ENCODE assay signal across 22 cellular contexts in genomic region chrX:108541286-108541685, GRCh38.
A peak's percentile ranks its signal among the peaks of the same experiment; 100 is the strongest.
DNase-seq lines count a peak whose midpoint lies in the region; ATAC-seq and TF ChIP-seq lines count a peak whose summit lies in the region.
"Had no signal": no experiment of that assay in that cellular context is flagged by ENCODE, and none has a peak within 500 bp of the region (broad histone marks: within the 10 kb centered on the region; RNA-seq: fewer than 3 reads in every experiment).

No MANE protein-coding gene starts in this region.

- no peak for TF ChIP-seq CTCF in mammary epithelial cell (conservative IDR thresholded peaks at IDR 0.05 in 1 of 2, IDR thresholded peaks at IDR 0.05 in 1 of 2; ENCODE audit: extremely low read depth in 1 of 2, insufficient read depth in 1 of 2, low read depth in 1 of 2, low read length in 2 of 2)
- no peak for TF ChIP-seq CTCF in MCF 10A (IDR thresholded peaks at IDR 0.05; ENCODE audit: unreplicated experiment)
- no peak for TF ChIP-seq CTCF in WTC11 (IDR thresholded peaks at IDR 0.05)
- no peak for TF ChIP-seq CTCF in Peyer's patch (IDR thresholded peaks at IDR 0.05)
- no peak for TF ChIP-seq CTCF in natural killer cell (IDR thresholded peaks at IDR 0.05)

- POLR2A ChIA-PET in MCF 10A (lab: Yijun Ruan, JAX) (no interaction called here), WTC11 (lab: Charles Lee) (no interaction called here)

- H3K27ac ChIP-seq in mammary epithelial cell (ENCODE audit: insufficient read depth, low read depth, low read length), result no peak overlapping the region
- no peak overlapping the region for H3K27ac ChIP-seq in iPS-18a (ENCODE audit: low read length)
- H3K27ac ChIP-seq in Peyer's patch, result no peak overlapping the region
- H3K27ac ChIP-seq: 22Rv1, C4-2B had no signal

- H3K27me3 ChIP-seq in mammary epithelial cell (ENCODE audit: insufficient read depth, low read length), result no peaks in the 10 kb centered on the region
- no peaks in the 10 kb centered on the region for H3K27me3 ChIP-seq in iPS-18a (ENCODE audit: control insufficient read depth, insufficient read depth, low read length)
- no peaks in the 10 kb centered on the region for H3K27me3 ChIP-seq in Peyer's patch

- intact Hi-C loops in mammary epithelial cell (cut with micrococcal nuclease) (no loop called here), MCF 10A (cut with micrococcal nuclease) (no loop called here), natural killer cell (cut with micrococcal nuclease) (no loop called here)

- peaks cover 23% of the 10 kb centered on the region for H3K36me3 Mint-ChIP-seq in MCF 10A (ENCODE audit: insufficient read depth, unreplicated experiment)
- H3K36me3 Mint-ChIP-seq in WTC11, result peaks cover 37% of the 10 kb centered on the region
- no peaks in the 10 kb centered on the region for H3K36me3 Mint-ChIP-seq in natural killer cell
- H3K36me3 Mint-ChIP-seq: CD8-positive, alpha-beta T cell had no signal

- dilution Hi-C loops in mammary epithelial cell (cut with HindIII; ENCODE audit: low sequenced_read_pairs), result no loop called here

- BruUV-seq in mammary epithelial cell (replicated peaks; lab: Mats Ljungman, UMichigan) (TSS peak; percentile 7), MCF 10A (replicated peaks; lab: Mats Ljungman, UMichigan) (no TSS peak)

- DNase-seq in mammary epithelial cell, result no peak
- no peak for DNase-seq in MCF 10A (ENCODE audit: unreplicated experiment)
- no peak for DNase-seq in WTC11 (ENCODE audit: low spot score)
- DNase-seq in NCI-H748 (lab: John Stamatoyannopoulos, UW; ENCODE audit: unreplicated experiment), result no peak
- DNase-seq in Peyer's patch, result no peak
- no peak for DNase-seq in natural killer cell
- DNase-seq: Caco-2; CD8-positive, alpha-beta T cell; DMS79 treated with DMSO at 0.1 percent for 48 hours; HCEC 1CT; IMR-90; KG1; MM.1S; NCI-H2029; NCI-H526 treated with DMSO at 0.1 percent for 48 hours; SHP77 treated with DMSO at 0.1 percent for 48 hours had no signal

- TF ChIP-seq POLR2A in Peyer's patch (IDR thresholded peaks at IDR 0.05), result no peak

- H3K27me3 Mint-ChIP-seq in MCF 10A (ENCODE audit: insufficient read depth, unreplicated experiment) (peaks cover 43% of the 10 kb centered on the region), WTC11 (ENCODE audit: low read depth) (no peaks in the 10 kb centered on the region), natural killer cell (ENCODE audit: low read depth in 2 of 2) (no peaks in the 10 kb centered on the region)
- H3K27me3 Mint-ChIP-seq: B cell had no signal

- no peaks in the 10 kb centered on the region for H3K4me1 Mint-ChIP-seq in MCF 10A (ENCODE audit: insufficient read depth, unreplicated experiment)
- H3K4me1 Mint-ChIP-seq in WTC11, result peaks cover 27% of the 10 kb centered on the region
- no peaks in the 10 kb centered on the region for H3K4me1 Mint-ChIP-seq in natural killer cell
- H3K4me1 Mint-ChIP-seq: B cell had no signal

- CTCF ChIA-PET in mammary epithelial cell (lab: Charles Lee; ENCODE audit: low non-redundant PET) (no interaction called here), MCF 10A (lab: Yijun Ruan, JAX) (interaction anchor here (1.3 kb wide), 1 partner anchor 317 kb away, joined by 5 read pairs; no protein-coding TSS in a partner anchor), WTC11 (lab: Charles Lee) (no interaction called here)

- H3K36me3 ChIP-seq in mammary epithelial cell (ENCODE audit: insufficient read depth, low read length) (peaks cover 5% of the 10 kb centered on the region), iPS-18a (ENCODE audit: control insufficient read depth, low read depth, low read length) (no peaks in the 10 kb centered on the region), Peyer's patch (no peaks in the 10 kb centered on the region)

- H3K79me2 ChIP-seq in mammary epithelial cell (ENCODE audit: insufficient read depth, low read length), result no peaks in the 10 kb centered on the region

- no peak overlapping the region for H3K4me2 ChIP-seq in mammary epithelial cell (ENCODE audit: insufficient read depth, low read depth, low read length)

- no peaks in the 10 kb centered on the region for H4K20me1 ChIP-seq in mammary epithelial cell (ENCODE audit: insufficient read depth, low read length)

- no peak overlapping the region for H3K4me3 ChIP-seq in mammary epithelial cell (replicated peaks in 1 of 3; ENCODE audit: insufficient read depth in 1 of 3, low read depth in 2 of 3, low read length in 3 of 3)
- peak overlapping the region; percentile 4 for H3K4me3 ChIP-seq in iPS-18a (ENCODE audit: low read length)
- no peak overlapping the region for H3K4me3 ChIP-seq in Peyer's patch

- H3K9me3 ChIP-seq in mammary epithelial cell (replicated peaks; ENCODE audit: insufficient read depth, low read length), result no peaks in the 10 kb centered on the region
- H3K9me3 ChIP-seq in iPS-18a (ENCODE audit: control insufficient read depth, low read depth, low read length), result no peaks in the 10 kb centered on the region
- no peaks in the 10 kb centered on the region for H3K9me3 ChIP-seq in Peyer's patch
- H3K9me3 ChIP-seq: Caco-2 had no signal

- H3K9me3 Mint-ChIP-seq in MCF 10A (ENCODE audit: unreplicated experiment) (no peaks in the 10 kb centered on the region), WTC11 (peaks cover 13% of the 10 kb centered on the region), natural killer cell (no peaks in the 10 kb centered on the region)
- H3K9me3 Mint-ChIP-seq: CD8-positive, alpha-beta T cell had no signal

- in situ Hi-C loops in mammary epithelial cell (cut with MboI; ENCODE audit: low sequenced_read_pairs in 2 of 2), result no loop called here

- H3K27ac Mint-ChIP-seq in MCF 10A (ENCODE audit: low read depth, unreplicated experiment) (no peak overlapping the region), WTC11 (peak overlapping the region; percentile 35), natural killer cell (no peak overlapping the region)
- H3K27ac Mint-ChIP-seq: B cell; CD8-positive, alpha-beta T cell had no signal

- no peak overlapping the region for H2AFZ ChIP-seq in mammary epithelial cell (ENCODE audit: low read depth, low read length)

- no peak overlapping the region for H3K9ac ChIP-seq in mammary epithelial cell (ENCODE audit: insufficient read depth, low read length)
- H3K9ac ChIP-seq in iPS-18a (ENCODE audit: low read length), result no peak overlapping the region

- ATAC-seq in WTC11 (peak; percentile 92), HG03378 (IDR thresholded peaks at IDR 0.05; ENCODE audit: unreplicated experiment) (no peak), natural killer cell (no peak)
- ATAC-seq: CD8-positive, alpha-beta T cell; Panc1 had no signal

- H3K4me3 Mint-ChIP-seq in MCF 10A (ENCODE audit: unreplicated experiment) (no peak overlapping the region), WTC11 (no peak overlapping the region; the same call in 1 of the 2 replicates), natural killer cell (no peak overlapping the region)
- H3K4me3 Mint-ChIP-seq: B cell; CD8-positive, alpha-beta T cell had no signal

- no peaks in the 10 kb centered on the region for H3K4me1 ChIP-seq in mammary epithelial cell (ENCODE audit: insufficient read depth, low read length)
- H3K4me1 ChIP-seq in iPS-18a (ENCODE audit: control insufficient read depth, low read depth, low read length), result peaks cover 15% of the 10 kb centered on the region
- H3K4me1 ChIP-seq in Peyer's patch, result no peaks in the 10 kb centered on the region
- H3K4me1 ChIP-seq: Caco-2 had no signal

TF ChIP-seq in WTC11, 78 proteins besides CTCF, POLR2A, EP300 and RAD21 (continues in another document):
- no peak for TF ChIP-seq USF1 (CRISPR knock-in tag; IDR thresholded peaks at IDR 0.05)
- TF ChIP-seq GABPB1 (CRISPR knock-in tag; IDR thresholded peaks at IDR 0.05), result no peak
- TF ChIP-seq, protein P1, sequence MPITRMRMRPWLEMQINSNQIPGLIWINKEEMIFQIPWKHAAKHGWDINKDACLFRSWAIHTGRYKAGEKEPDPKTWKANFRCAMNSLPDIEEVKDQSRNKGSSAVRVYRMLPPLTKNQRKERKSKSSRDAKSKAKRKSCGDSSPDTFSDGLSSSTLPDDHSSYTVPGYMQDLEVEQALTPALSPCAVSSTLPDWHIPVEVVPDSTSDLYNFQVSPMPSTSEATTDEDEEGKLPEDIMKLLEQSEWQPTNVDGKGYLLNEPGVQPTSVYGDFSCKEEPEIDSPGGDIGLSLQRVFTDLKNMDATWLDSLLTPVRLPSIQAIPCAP (CRISPR knock-in tag; IDR thresholded peaks at IDR 0.05), result no peak
- no peak for TF ChIP-seq CREM (CRISPR knock-in tag; IDR thresholded peaks at IDR 0.05)
- no peak for TF ChIP-seq ATF1 (CRISPR knock-in tag; IDR thresholded peaks at IDR 0.05)
- TF ChIP-seq ZNF423 (CRISPR knock-in tag; IDR thresholded peaks at IDR 0.05), result no peak
- no peak for TF ChIP-seq JAZF1 (CRISPR knock-in tag; IDR thresholded peaks at IDR 0.05)
- TF ChIP-seq, protein P2, sequence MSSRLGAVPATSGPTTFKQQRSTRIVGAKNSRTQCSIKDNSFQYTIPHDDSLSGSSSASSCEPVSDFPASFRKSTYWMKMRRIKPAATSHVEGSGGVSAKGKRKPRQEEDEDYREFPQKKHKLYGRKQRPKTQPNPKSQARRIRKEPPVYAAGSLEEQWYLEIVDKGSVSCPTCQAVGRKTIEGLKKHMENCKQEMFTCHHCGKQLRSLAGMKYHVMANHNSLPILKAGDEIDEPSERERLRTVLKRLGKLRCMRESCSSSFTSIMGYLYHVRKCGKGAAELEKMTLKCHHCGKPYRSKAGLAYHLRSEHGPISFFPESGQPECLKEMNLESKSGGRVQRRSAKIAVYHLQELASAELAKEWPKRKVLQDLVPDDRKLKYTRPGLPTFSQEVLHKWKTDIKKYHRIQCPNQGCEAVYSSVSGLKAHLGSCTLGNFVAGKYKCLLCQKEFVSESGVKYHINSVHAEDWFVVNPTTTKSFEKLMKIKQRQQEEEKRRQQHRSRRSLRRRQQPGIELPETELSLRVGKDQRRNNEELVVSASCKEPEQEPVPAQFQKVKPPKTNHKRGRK (CRISPR knock-in tag; IDR thresholded peaks at IDR 0.05; ENCODE audit: borderline replicate concordance), result no peak
- TF ChIP-seq MLX (CRISPR knock-in tag; IDR thresholded peaks at IDR 0.05), result no peak
- TF ChIP-seq IRF2 (CRISPR knock-in tag; IDR thresholded peaks at IDR 0.05; ENCODE audit: borderline replicate concordance, low read depth), result no peak
- TF ChIP-seq ELF4 (CRISPR knock-in tag; IDR thresholded peaks at IDR 0.05; ENCODE audit: low read depth), result no peak
- TF ChIP-seq FOXK1 (CRISPR knock-in tag; IDR thresholded peaks at IDR 0.05), result no peak
